Comparison of ENCODE assay signal across 1 cellular context in genomic region chr9:134234001-134234660, GRCh38.
TF ChIP-seq lines count a peak whose summit lies in the region.

No MANE protein-coding gene starts in this region.

TF ChIP-seq in H1, 55 proteins besides CTCF, POLR2A, EP300 and RAD21 (continued from another document):
- TF ChIP-seq, protein P1, sequence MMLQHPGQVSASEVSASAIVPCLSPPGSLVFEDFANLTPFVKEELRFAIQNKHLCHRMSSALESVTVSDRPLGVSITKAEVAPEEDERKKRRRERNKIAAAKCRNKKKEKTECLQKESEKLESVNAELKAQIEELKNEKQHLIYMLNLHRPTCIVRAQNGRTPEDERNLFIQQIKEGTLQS (IDR thresholded peaks at IDR 0.05; ENCODE audit: insufficient read depth, low read depth, low read length): no peak
- no peak for TF ChIP-seq ASH2L (IDR thresholded peaks at IDR 0.05; ENCODE audit: low read length)
- no peak for TF ChIP-seq EZH2 (IDR thresholded peaks at IDR 0.05; ENCODE audit: low read depth, low read length, severe bottlenecking)
- TF ChIP-seq, protein P2, sequence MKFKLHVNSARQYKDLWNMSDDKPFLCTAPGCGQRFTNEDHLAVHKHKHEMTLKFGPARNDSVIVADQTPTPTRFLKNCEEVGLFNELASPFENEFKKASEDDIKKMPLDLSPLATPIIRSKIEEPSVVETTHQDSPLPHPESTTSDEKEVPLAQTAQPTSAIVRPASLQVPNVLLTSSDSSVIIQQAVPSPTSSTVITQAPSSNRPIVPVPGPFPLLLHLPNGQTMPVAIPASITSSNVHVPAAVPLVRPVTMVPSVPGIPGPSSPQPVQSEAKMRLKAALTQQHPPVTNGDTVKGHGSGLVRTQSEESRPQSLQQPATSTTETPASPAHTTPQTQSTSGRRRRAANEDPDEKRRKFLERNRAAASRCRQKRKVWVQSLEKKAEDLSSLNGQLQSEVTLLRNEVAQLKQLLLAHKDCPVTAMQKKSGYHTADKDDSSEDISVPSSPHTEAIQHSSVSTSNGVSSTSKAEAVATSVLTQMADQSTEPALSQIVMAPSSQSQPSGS (IDR thresholded peaks at IDR 0.05; ENCODE audit: low read length): no peak
- no peak for TF ChIP-seq KDM1A (IDR thresholded peaks at IDR 0.05; ENCODE audit: borderline replicate concordance, low read length)
- TF ChIP-seq KDM4A (IDR thresholded peaks at IDR 0.05; ENCODE audit: low read depth, low read length, severe bottlenecking): no peak
- no peak for TF ChIP-seq KDM5A (IDR thresholded peaks at IDR 0.05; ENCODE audit: low read length)
- no peak for TF ChIP-seq JUND (IDR thresholded peaks at IDR 0.05; ENCODE audit: low read length)
- TF ChIP-seq JUN (IDR thresholded peaks at IDR 0.05; ENCODE audit: low read depth, low read length): no peak
- no peak for TF ChIP-seq BACH1 (IDR thresholded peaks at IDR 0.05; ENCODE audit: low read length)
- no peak for TF ChIP-seq YY1 (IDR thresholded peaks at IDR 0.05; ENCODE audit: low read depth, low read length)
- no peak for TF ChIP-seq TCF12 (IDR thresholded peaks at IDR 0.05; ENCODE audit: low read depth, low read length)
- no peak for TF ChIP-seq CBX8 (IDR thresholded peaks at IDR 0.05; ENCODE audit: borderline replicate concordance, low read depth, low read length)
TF ChIP-seq in H1: peak in this region for 0.
